In the genomic region with DNA sequence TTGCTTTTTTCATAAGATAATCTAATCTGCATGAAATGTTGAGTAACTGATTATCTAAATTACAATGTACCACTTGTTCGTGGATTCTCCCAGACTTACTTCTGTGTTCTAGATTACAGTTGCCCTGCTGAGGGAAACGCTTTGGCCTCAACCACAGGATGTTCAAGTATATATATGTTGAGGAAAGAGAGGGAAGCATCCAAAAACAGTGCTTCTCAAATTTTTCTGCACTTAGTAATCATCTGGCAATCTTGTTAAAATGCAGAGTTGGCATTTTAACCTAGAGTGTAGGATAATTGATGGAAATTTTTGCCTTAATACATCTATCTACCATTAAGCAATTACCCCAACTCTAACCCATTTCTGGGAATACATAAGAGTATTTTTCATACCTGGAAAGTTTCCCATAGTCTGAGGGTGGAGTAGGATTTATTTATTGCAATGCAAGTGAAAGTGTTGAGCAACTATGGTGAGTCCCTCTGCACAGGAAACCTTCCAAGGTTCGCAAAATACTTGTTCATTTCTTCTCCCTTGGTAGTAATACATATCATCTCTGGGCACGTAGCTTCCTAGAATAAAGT, we compare ENCODE assay signal across 14 cellular contexts. TPM values are rescaled to one million over a fixed set of nuclear protein-coding genes. Genes with fewer than 3 reads are reported as not detected.
DNase-seq lines count a peak whose midpoint lies in the region; ATAC-seq and TF ChIP-seq lines count a peak whose summit lies in the region.
"Had no signal": no experiment of that assay in that cellular context is flagged by ENCODE, and none has a peak within 500 bp of the region (broad histone marks: within the 10 kb centered on the region; RNA-seq: fewer than 3 reads in every experiment).

No MANE protein-coding gene starts in this region.

- CTCF ChIA-PET in activated CD8-positive, alpha-beta T cell treated with anti-CD3 and anti-CD28 coated beads, Interleukin-2, amount 10 ng/mL, durations not matched to agents 7 days and 5 days (lab: Charles Lee), result interaction anchor here (1.3 to 1.4 kb wide), 2 partner anchors 19 to 21 kb away, joined by 3 to 4 read pairs; no protein-coding TSS in a partner anchor

- H3K27ac Mint-ChIP-seq in activated CD8-positive, alpha-beta T cell treated with anti-CD3 and anti-CD28 coated beads, Interleukin-2, amount 10 ng/mL, durations not matched to agents 7 days and 5 days, result no peak overlapping the region
- H3K27ac Mint-ChIP-seq: activated naive CD8-positive, alpha-beta T cell treated with anti-CD3 and anti-CD28 coated beads for 36 hours; effector memory CD8-positive, alpha-beta T cell; neural progenitor cell had no signal

- ATAC-seq in mucosa of descending colon (peak; percentile 51), GM21381 (IDR thresholded peaks at IDR 0.05; ENCODE audit: unreplicated experiment) (no peak)
- ATAC-seq in activated CD8-positive, alpha-beta T cell treated with anti-CD3 and anti-CD28 coated beads, Interleukin-2, amount 10 ng/mL, durations not matched to agents 7 days and 5 days, result no peak
- ATAC-seq: effector memory CD8-positive, alpha-beta T cell had no signal

- H3K36me3 ChIP-seq in esophagus (ENCODE audit: control insufficient read depth in 2 of 2, insufficient read depth in 2 of 2, low read length in 1 of 2), result no peaks in the 10 kb centered on the region
- H3K36me3 ChIP-seq in mucosa of descending colon (ENCODE audit: low read depth), result no peaks in the 10 kb centered on the region
- H3K36me3 ChIP-seq: neural progenitor cell had no signal

- H3K9me3 ChIP-seq in esophagus (ENCODE audit: control insufficient read depth in 2 of 2, insufficient read depth in 1 of 2, low read depth in 1 of 2, low read length in 1 of 2) (no peaks in the 10 kb centered on the region), mucosa of descending colon (no peaks in the 10 kb centered on the region)

- H3K9me3 Mint-ChIP-seq in activated CD8-positive, alpha-beta T cell treated with anti-CD3 and anti-CD28 coated beads, Interleukin-2, amount 10 ng/mL, durations not matched to agents 7 days and 5 days (ENCODE audit: insufficient read depth), result no peaks in the 10 kb centered on the region
- H3K9me3 Mint-ChIP-seq: activated naive CD8-positive, alpha-beta T cell treated with anti-CD3 and anti-CD28 coated beads for 36 hours; effector memory CD8-positive, alpha-beta T cell; neural progenitor cell had no signal

- H3K4me1 ChIP-seq in esophagus (ENCODE audit: control insufficient read depth in 2 of 2, insufficient read depth in 2 of 2, low read length in 1 of 2) (no peaks in the 10 kb centered on the region), mucosa of descending colon (ENCODE audit: low read depth) (peaks cover 3% of the 10 kb centered on the region)
- H3K4me1 ChIP-seq: neural progenitor cell had no signal

- WGBS in esophagus, 2 donors, result 33 to 43% methylated on average over 4 of the region's 4 CpGs

- POLR2A ChIA-PET in activated CD8-positive, alpha-beta T cell treated with anti-CD3 and anti-CD28 coated beads, Interleukin-2, amount 10 ng/mL, durations not matched to agents 7 days and 5 days (lab: Charles Lee), result no interaction called here

- no peaks in the 10 kb centered on the region for H3K36me3 Mint-ChIP-seq in activated CD8-positive, alpha-beta T cell treated with anti-CD3 and anti-CD28 coated beads, Interleukin-2, amount 10 ng/mL, durations not matched to agents 7 days and 5 days (ENCODE audit: low read depth)
- H3K36me3 Mint-ChIP-seq: activated naive CD8-positive, alpha-beta T cell treated with anti-CD3 and anti-CD28 coated beads for 36 hours; neural progenitor cell had no signal

- no peaks in the 10 kb centered on the region for H3K27me3 Mint-ChIP-seq in activated CD8-positive, alpha-beta T cell treated with anti-CD3 and anti-CD28 coated beads, Interleukin-2, amount 10 ng/mL, durations not matched to agents 7 days and 5 days (ENCODE audit: low read depth)
- H3K27me3 Mint-ChIP-seq: activated naive CD8-positive, alpha-beta T cell treated with anti-CD3 and anti-CD28 coated beads for 36 hours had no signal

- no peak overlapping the region for H3K4me3 ChIP-seq in esophagus (ENCODE audit: low read depth in 1 of 2, low read length in 2 of 2)
- no peak overlapping the region for H3K4me3 ChIP-seq in mucosa of descending colon
- H3K4me3 ChIP-seq: neural progenitor cell had no signal

- no peak for TF ChIP-seq CTCF in mucosa of descending colon (IDR thresholded peaks at IDR 0.05)

- DNase-seq in AG20443 (ENCODE audit: low spot score) (peak; percentile 67), NCI-H226 (peak; percentile 99), mucosa of descending colon (no peak), NCI-H2081 (lab: John Stamatoyannopoulos, UW) (no peak)
- no peak for DNase-seq in activated CD8-positive, alpha-beta T cell treated with anti-CD3 and anti-CD28 coated beads, Interleukin-2, amount 10 ng/mL, durations not matched to agents 7 days and 5 days
- no peak for DNase-seq in activated T-cell treated with anti-CD3 and anti-CD28 coated beads, Interleukin-2, amount 50 U/mL, for 48 hours
- DNase-seq: activated CD8-positive, alpha-beta memory T cell treated with anti-CD3 and anti-CD28 coated beads for 24 hours; activated naive CD8-positive, alpha-beta T cell treated with anti-CD3 and anti-CD28 coated beads for 36 hours; effector memory CD8-positive, alpha-beta T cell; NCI-H345; stimulated activated CD4-positive, alpha-beta T cell treated with anti-CD3 and anti-CD28 coated beads, Interleukin-4, amount 100 ng/mL, for 1 hour had no signal

- intact Hi-C loops in mucosa of descending colon (cut with DNase I, micrococcal nuclease), result no loop called here

- no peak overlapping the region for H3K4me3 Mint-ChIP-seq in activated CD8-positive, alpha-beta T cell treated with anti-CD3 and anti-CD28 coated beads, Interleukin-2, amount 10 ng/mL, durations not matched to agents 7 days and 5 days
- H3K4me3 Mint-ChIP-seq: activated naive CD8-positive, alpha-beta T cell treated with anti-CD3 and anti-CD28 coated beads for 36 hours; effector memory CD8-positive, alpha-beta T cell; neural progenitor cell had no signal

- H3K4me1 Mint-ChIP-seq in activated CD8-positive, alpha-beta T cell treated with anti-CD3 and anti-CD28 coated beads, Interleukin-2, amount 10 ng/mL, durations not matched to agents 7 days and 5 days (ENCODE audit: low read depth), result no peaks in the 10 kb centered on the region
- H3K4me1 Mint-ChIP-seq: activated naive CD8-positive, alpha-beta T cell treated with anti-CD3 and anti-CD28 coated beads for 36 hours; neural progenitor cell had no signal

- H3K27me3 ChIP-seq in esophagus (ENCODE audit: control insufficient read depth in 1 of 2, insufficient read depth in 2 of 2, low read length in 2 of 2), result no peaks in the 10 kb centered on the region
- H3K27me3 ChIP-seq: neural progenitor cell had no signal

- peak overlapping the region; percentile 34 to 78 for H3K27ac ChIP-seq in esophagus (ENCODE audit: low read depth in 2 of 2, low read length in 1 of 2)
- H3K27ac ChIP-seq: neural progenitor cell had no signal

RNA-seq across cellular contexts. Expression of a gene that starts 59.6 kb away (rescaled TPM):
- polyA plus RNA-seq in esophagus, result 10 to 100 TPM; 14.3 to 17.1 TPM
- 10 to 100 TPM; 23.3 to 38.9 (median 30.1) TPM for total RNA-seq in mucosa of descending colon
- total RNA-seq in activated CD8-positive, alpha-beta T cell treated with anti-CD3 and anti-CD28 coated beads, Interleukin-2, amount 10 ng/mL, durations not matched to agents 7 days and 5 days, result 10 to 100 TPM; 47.4 to 50.7 TPM

Comparison
In these comparisons a context has a peak if more than half of its experiments do, and no peak if none do; other contexts are left out.
1. DNase-seq: peak in AG20443 (single experiment) and NCI-H226 (single experiment); none in mucosa of descending colon (0 of 3), activated CD8-positive, alpha-beta T cell treated with anti-CD3 and anti-CD28 coated beads, Interleukin-2, amount 10 ng/mL, durations not matched to agents 7 days and 5 days (single experiment), NCI-H2081 (0 of 2) and activated T-cell treated with anti-CD3 and anti-CD28 coated beads, Interleukin-2, amount 50 U/mL, for 48 hours (0 of 2).